9 cellular contexts compared by ENCODE assay signal in genomic region chr1:11729498-11730428, GRCh38. TPM values are rescaled to one million over a fixed set of nuclear protein-coding genes. Genes with fewer than 3 reads are reported as not detected.
DNase-seq lines count a peak whose midpoint lies in the region; ATAC-seq and TF ChIP-seq lines count a peak whose summit lies in the region.
"Had no signal": no experiment of that assay in that cellular context is flagged by ENCODE, and none has a peak within 500 bp of the region (broad histone marks: within the 10 kb centered on the region; RNA-seq: fewer than 3 reads in every experiment).

No MANE protein-coding gene starts in this region.

- H3K4me3 Mint-ChIP-seq in activated T-cell treated with anti-CD3 and anti-CD28 coated beads, Interleukin-2, amount 50 U/mL, for 24 hours, result no peak overlapping the region
- H3K4me3 Mint-ChIP-seq in glutamatergic neuron (ENCODE audit: unreplicated experiment), result peak overlapping the region; percentile 42
- H3K4me3 Mint-ChIP-seq in stimulated activated naive CD8-positive, alpha-beta T cell treated with anti-CD3 and anti-CD28 coated beads, Interleukin-15, amount 100 ng/mL, for 72 hours, result peak overlapping the region; percentile 75 to 83

- no peaks in the 10 kb centered on the region for H3K27me3 ChIP-seq in RWPE2 (ENCODE audit: insufficient read depth, poor library complexity, severe bottlenecking)

- TF ChIP-seq CTCF in RWPE2 (IDR thresholded peaks at IDR 0.05; ENCODE audit: poor library complexity, severe bottlenecking) (no peak), glutamatergic neuron (IDR thresholded peaks at IDR 0.05; ENCODE audit: partially characterized antibody, unreplicated experiment) (no peak)

- no peak; the same call in 2 of the 3 replicates for ATAC-seq in RWPE2 (ENCODE audit: low read depth)
- ATAC-seq in stimulated activated naive CD8-positive, alpha-beta T cell treated with anti-CD3 and anti-CD28 coated beads, Interleukin-15, amount 100 ng/mL, for 72 hours, result peak; percentile 38
- no peak for ATAC-seq in GM18868 (IDR thresholded peaks at IDR 0.05; ENCODE audit: unreplicated experiment)

- H3K27ac Mint-ChIP-seq in activated T-cell treated with anti-CD3 and anti-CD28 coated beads, Interleukin-2, amount 50 U/mL, for 24 hours, result peak overlapping the region; percentile 83
- no peak overlapping the region for H3K27ac Mint-ChIP-seq in glutamatergic neuron (ENCODE audit: unreplicated experiment)
- no peak overlapping the region for H3K27ac Mint-ChIP-seq in stimulated activated naive CD8-positive, alpha-beta T cell treated with anti-CD3 and anti-CD28 coated beads, Interleukin-15, amount 100 ng/mL, for 72 hours

- peaks cover 44% of the 10 kb centered on the region for H3K4me1 Mint-ChIP-seq in activated T-cell treated with anti-CD3 and anti-CD28 coated beads, Interleukin-2, amount 50 U/mL, for 24 hours (ENCODE audit: low read depth)
- peaks cover 6% of the 10 kb centered on the region for H3K4me1 Mint-ChIP-seq in glutamatergic neuron (ENCODE audit: low read depth, unreplicated experiment)
- peaks cover 66% of the 10 kb centered on the region for H3K4me1 Mint-ChIP-seq in stimulated activated naive CD8-positive, alpha-beta T cell treated with anti-CD3 and anti-CD28 coated beads, Interleukin-15, amount 100 ng/mL, for 72 hours

- H3K27me3 Mint-ChIP-seq in activated T-cell treated with anti-CD3 and anti-CD28 coated beads, Interleukin-2, amount 50 U/mL, for 24 hours, result no peaks in the 10 kb centered on the region
- H3K27me3 Mint-ChIP-seq in glutamatergic neuron (ENCODE audit: unreplicated experiment), result peaks cover 11% of the 10 kb centered on the region
- no peaks in the 10 kb centered on the region for H3K27me3 Mint-ChIP-seq in stimulated activated naive CD8-positive, alpha-beta T cell treated with anti-CD3 and anti-CD28 coated beads, Interleukin-15, amount 100 ng/mL, for 72 hours

- H3K9me3 Mint-ChIP-seq in activated T-cell treated with anti-CD3 and anti-CD28 coated beads, Interleukin-2, amount 50 U/mL, for 24 hours, result no peaks in the 10 kb centered on the region
- peaks cover 4% of the 10 kb centered on the region for H3K9me3 Mint-ChIP-seq in glutamatergic neuron (ENCODE audit: unreplicated experiment)
- no peaks in the 10 kb centered on the region for H3K9me3 Mint-ChIP-seq in stimulated activated naive CD8-positive, alpha-beta T cell treated with anti-CD3 and anti-CD28 coated beads, Interleukin-15, amount 100 ng/mL, for 72 hours

- no peaks in the 10 kb centered on the region for H3K9me3 ChIP-seq in RWPE2 (ENCODE audit: severe bottlenecking)

- H3K4me1 ChIP-seq in RWPE2 (ENCODE audit: insufficient read depth, poor library complexity, severe bottlenecking), result peaks cover 5% of the 10 kb centered on the region

- H3K36me3 Mint-ChIP-seq in activated T-cell treated with anti-CD3 and anti-CD28 coated beads, Interleukin-2, amount 50 U/mL, for 24 hours (ENCODE audit: low read depth), result no peaks in the 10 kb centered on the region
- H3K36me3 Mint-ChIP-seq in glutamatergic neuron (ENCODE audit: unreplicated experiment), result no peaks in the 10 kb centered on the region

- no peaks in the 10 kb centered on the region for H3K36me3 ChIP-seq in RWPE2 (ENCODE audit: low read depth)

- peak; percentile 43 for DNase-seq in activated T-cell treated with anti-CD3 and anti-CD28 coated beads, Interleukin-2, amount 50 U/mL, for 24 hours
- no peak for DNase-seq in activated T-cell treated with anti-CD3 and anti-CD28 coated beads, Interleukin-2, amount 50 U/mL, for 48 hours
- DNase-seq in RWPE2 (ENCODE audit: low spot score), result no peak
- no peak for DNase-seq in glutamatergic neuron
- DNase-seq in stimulated activated naive CD8-positive, alpha-beta T cell treated with anti-CD3 and anti-CD28 coated beads, Interleukin-15, amount 100 ng/mL, for 72 hours, result no peak
- DNase-seq in DMS79 (lab: John Stamatoyannopoulos, UW), result no peak
- DNase-seq in GM19240 (ENCODE audit: insufficient read length, low spot score), result no peak

- H3K27ac ChIP-seq in RWPE2 (ENCODE audit: poor library complexity, severe bottlenecking), result peak overlapping the region; percentile 56

- no peak overlapping the region for H3K4me3 ChIP-seq in RWPE2 (ENCODE audit: severe bottlenecking)

RNA-seq across cellular contexts. Expression of gene AGTRAP, which starts 6.2 kb away (rescaled TPM):
- total RNA-seq in glutamatergic neuron (ENCODE audit: unreplicated experiment), result 6.1 TPM

RNA-seq across cellular contexts. Expression of gene C1orf167, which starts 32.2 kb away (rescaled TPM):
- total RNA-seq in glutamatergic neuron (ENCODE audit: unreplicated experiment), result not detected
- total RNA-seq: pulmonary artery endothelial cell had no signal

RNA-seq across cellular contexts. Expression of gene DRAXIN, which starts 38.3 kb away (rescaled TPM):
- total RNA-seq in glutamatergic neuron (ENCODE audit: unreplicated experiment), result 111 TPM

RNA-seq across cellular contexts. Expression of gene MAD2L2, which starts 48.8 kb away (rescaled TPM):
- 90.2 TPM for total RNA-seq in glutamatergic neuron (ENCODE audit: unreplicated experiment)
